Comparison of ENCODE assay signal across 8 cellular contexts in the genomic region with DNA sequence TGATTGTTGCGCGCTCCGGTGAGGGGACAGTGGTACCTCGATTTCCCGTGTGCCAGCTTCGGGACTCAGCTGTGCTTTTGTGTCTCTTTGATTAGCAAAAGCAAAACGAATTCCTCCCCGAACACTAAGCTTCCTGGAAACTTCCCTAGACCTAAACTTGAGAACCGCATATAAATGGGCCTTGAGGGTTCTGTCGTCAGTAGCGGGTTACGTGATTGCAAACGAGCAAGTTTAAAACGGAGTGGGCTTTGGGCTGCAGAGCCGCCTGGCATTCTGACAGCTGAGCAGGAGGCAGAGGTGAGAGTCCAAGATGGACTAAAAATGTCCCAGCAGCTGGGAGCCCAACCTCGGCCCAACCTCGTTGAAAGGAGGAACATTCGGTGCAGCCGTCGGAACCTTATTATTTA. TPM values are rescaled to one million over a fixed set of nuclear protein-coding genes. Genes with fewer than 3 reads are reported as not detected.
DNase-seq lines count a peak whose midpoint lies in the region; ATAC-seq and TF ChIP-seq lines count a peak whose summit lies in the region.

No MANE protein-coding gene starts in this region.

- peak overlapping the region; percentile 93 for H3K9ac ChIP-seq in colonic mucosa (ENCODE audit: low read depth in 2 of 2, low read length in 2 of 2)
- peak overlapping the region; percentile 18 to 41 for H3K9ac ChIP-seq in liver (ENCODE audit: low read depth in 1 of 2, low read length in 2 of 2)

- ATAC-seq in GM21423 (IDR thresholded peaks at IDR 0.05; ENCODE audit: unreplicated experiment) (peak; percentile 8), HG03521 (IDR thresholded peaks at IDR 0.05; ENCODE audit: unreplicated experiment) (no peak)

- 0 out of 2 replicates have a peak, but pooled peaks cover 3% of the 10 kb centered on the region for H3K27me3 ChIP-seq in SJCRH30
- no peaks in the 10 kb centered on the region for H3K27me3 ChIP-seq in colonic mucosa
- H3K27me3 ChIP-seq in liver (ENCODE audit: control insufficient read depth in 4 of 4, insufficient read depth in 4 of 4, low read length in 3 of 4) = no peaks in the 10 kb centered on the region

- 2% methylated on average over 20 of the region's 20 CpGs for WGBS in liver

- peaks cover 7% of the 10 kb centered on the region; the same call in 1 of the 2 replicates for H3K4me1 ChIP-seq in SJCRH30
- peaks cover 18% of the 10 kb centered on the region for H3K4me1 ChIP-seq in colonic mucosa
- peaks cover 8 to 37% (median 32%) of the 10 kb centered on the region in 4 donors for H3K4me1 ChIP-seq in liver (ENCODE audit: control insufficient read depth in 4 of 4, insufficient read depth in 4 of 4, low read length in 3 of 4)

- TF ChIP-seq RAD21 in liver (IDR thresholded peaks at IDR 0.05) = no peak

- peak; percentile 13 for DNase-seq in AG20443 (ENCODE audit: low spot score)
- DNase-seq in SJCRH30 = peak in 1 of 2 experiments; percentile 27
- peak; percentile 62 for DNase-seq in colonic mucosa
- peak in 28 of 49 donors; percentile 5 to 59 (median 27) for DNase-seq in substantia nigra (lab: John Stamatoyannopoulos, UW)
- DNase-seq in islet precursor cell = no peak

- no peaks in the 10 kb centered on the region for H3K36me3 ChIP-seq in SJCRH30
- no peaks in the 10 kb centered on the region for H3K36me3 ChIP-seq in colonic mucosa
- no peaks in the 10 kb centered on the region for H3K36me3 ChIP-seq in liver (ENCODE audit: control insufficient read depth in 4 of 4, insufficient read depth in 3 of 4, low read depth in 1 of 4, low read length in 3 of 4)

- TF ChIP-seq CTCF in colonic mucosa (IDR thresholded peaks at IDR 0.05) (no peak), liver (IDR thresholded peaks at IDR 0.05; ENCODE audit: low read depth, low read length, missing input control) (no peak)

- H3K27ac ChIP-seq in SJCRH30 (peak overlapping the region; percentile 58; the same call in 1 of the 2 replicates), colonic mucosa (peak overlapping the region; percentile 97), liver (ENCODE audit: low read depth in 1 of 2, low read length in 2 of 2) (peak overlapping the region; percentile 91 to 94), substantia nigra (ENCODE audit: low read depth, low read length, poor library complexity, severe bottlenecking) (peak overlapping the region; percentile 92)

- intact Hi-C loops in colonic mucosa (cut with DNase I) = no loop called here

- H3K4me3 ChIP-seq in SJCRH30 (peak overlapping the region; percentile 95), colonic mucosa (peak overlapping the region; percentile 75), liver (ENCODE audit: low read depth in 1 of 3, low read length in 3 of 3) (peak overlapping the region; percentile 64 to 99 (median 93))

- H3K9me3 ChIP-seq in SJCRH30 (replicated peaks) (no peaks in the 10 kb centered on the region), colonic mucosa (no peaks in the 10 kb centered on the region), liver (ENCODE audit: control insufficient read depth in 4 of 4, low read length in 3 of 4) (no peaks in the 10 kb centered on the region)

TF ChIP-seq in liver, 16 proteins besides CTCF, POLR2A, EP300 and RAD21:
- TF ChIP-seq NR2F2 (IDR thresholded peaks at IDR 0.05) (no peak), HNF4A (conservative IDR thresholded peaks at IDR 0.05) (peak; percentile 34 to 48), YY1 (IDR thresholded peaks at IDR 0.05) (peak; percentile 39), TAF1 (conservative IDR thresholded peaks at IDR 0.05) (peak; percentile 1), HNF4G (IDR thresholded peaks at IDR 0.05) (peak; percentile 14)
- TF ChIP-seq, protein P1, sequence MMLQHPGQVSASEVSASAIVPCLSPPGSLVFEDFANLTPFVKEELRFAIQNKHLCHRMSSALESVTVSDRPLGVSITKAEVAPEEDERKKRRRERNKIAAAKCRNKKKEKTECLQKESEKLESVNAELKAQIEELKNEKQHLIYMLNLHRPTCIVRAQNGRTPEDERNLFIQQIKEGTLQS (IDR thresholded peaks at IDR 0.05) = no peak

RNA-seq across cellular contexts. Expression of a gene that starts 1.2 kb away (rescaled TPM):
- total RNA-seq in SJCRH30 (2014; rRNA removed; shearing (Covaris generic)) = 11.3 and 17.4 TPM in 2 replicates
- 10 to 100 TPM; 32.3 to 35.2 TPM for total RNA-seq in colonic mucosa
- 10 to 100 TPM; 29.4 to 53.7 TPM for total RNA-seq in liver
- polyA plus RNA-seq in liver = 10 to 100 TPM; 12.2 to 14.8 TPM
